Comparison of ENCODE assay signal across 9 cellular contexts in genomic region chr16:56637814-56638750, GRCh38. TPM values are rescaled to one million over a fixed set of nuclear protein-coding genes. Genes with fewer than 3 reads are reported as not detected.
DNase-seq lines count a peak whose midpoint lies in the region; ATAC-seq, FAIRE-seq and TF ChIP-seq lines count a peak whose summit lies in the region.
"Had no signal": no experiment of that assay in that cellular context is flagged by ENCODE, and none has a peak within 500 bp of the region (broad histone marks: within the 10 kb centered on the region; RNA-seq: fewer than 3 reads in every experiment).

Gene MT1A (plus strand): TSS chr16:56638666. CDS start chr16:56638739, 73 bp downstream.

- FAIRE-seq in HTR-8/SVneo (lab: Jason Lieb, UNC), result no peak

- peak; percentile 33 to 36 for ATAC-seq in activated T-cell treated with anti-CD3 and anti-CD28 coated beads, Interleukin-2, amount 50 U/mL, for 4 hours
- ATAC-seq in right lobe of liver, result peak; percentile 84 to 93 (median 87)
- no peak for ATAC-seq in HG03045 (IDR thresholded peaks at IDR 0.05; ENCODE audit: unreplicated experiment)

- H3K4me3 ChIP-seq in right lobe of liver (peak within 1 kb of the TSS; percentile 35 to 60 (median 57)), suprapubic skin (peak within 1 kb of the TSS; percentile 47)

- intact Hi-C loops in right lobe of liver (cut with DNase I), result no loop called here

- H3K27me3 Mint-ChIP-seq in activated T-cell treated with anti-CD3 and anti-CD28 coated beads, Interleukin-2, amount 50 U/mL, for 4 hours (ENCODE audit: low read depth), result peaks cover 70% of the 10 kb centered on the region

- H3K4me1 ChIP-seq in right lobe of liver (peaks cover 0 to 23% (median 3%) of the 10 kb centered on the region in 4 donors), suprapubic skin (peaks cover 34% of the 10 kb centered on the region)

- H3K9me3 ChIP-seq in right lobe of liver (no peaks in the 10 kb centered on the region), suprapubic skin (no peaks in the 10 kb centered on the region)

- no peak for TF ChIP-seq CTCF in right lobe of liver (IDR thresholded peaks at IDR 0.05)
- TF ChIP-seq CTCF in suprapubic skin (IDR thresholded peaks at IDR 0.05), result no peak

- peaks cover 31% of the 10 kb centered on the region for H3K4me1 Mint-ChIP-seq in activated T-cell treated with anti-CD3 and anti-CD28 coated beads, Interleukin-2, amount 50 U/mL, for 4 hours (ENCODE audit: low read depth)

- H3K27ac ChIP-seq in right lobe of liver (peak within 1 kb of the TSS; percentile 69 to 78 (median 70)), suprapubic skin (peak within 1 kb of the TSS; percentile 74)

- TF ChIP-seq POLR2A in right lobe of liver (IDR thresholded peaks at IDR 0.05), result peak; percentile 96
- peak in 1 of 2 donors; percentile 63 for TF ChIP-seq POLR2A in suprapubic skin (IDR thresholded peaks at IDR 0.05)

- H3K36me3 Mint-ChIP-seq in activated T-cell treated with anti-CD3 and anti-CD28 coated beads, Interleukin-2, amount 50 U/mL, for 4 hours (ENCODE audit: insufficient read depth), result no peaks in the 10 kb centered on the region

- H3K27me3 ChIP-seq in right lobe of liver, result no peaks in the 10 kb centered on the region
- H3K27me3 ChIP-seq in suprapubic skin, result peaks cover 42% of the 10 kb centered on the region

- H3K36me3 ChIP-seq in right lobe of liver, result no peaks in the 10 kb centered on the region
- no peaks in the 10 kb centered on the region for H3K36me3 ChIP-seq in suprapubic skin

- H3K4me3 Mint-ChIP-seq in activated T-cell treated with anti-CD3 and anti-CD28 coated beads, Interleukin-2, amount 50 U/mL, for 4 hours, result peak within 1 kb of the TSS; percentile 33

- DNase-seq in activated T-cell treated with anti-CD3 and anti-CD28 coated beads, Interleukin-2, amount 50 U/mL, for 4 hours, result no peak
- DNase-seq in activated T-cell treated with anti-CD3 and anti-CD28 coated beads for 4 hours (no peak), dermis blood vessel endothelial cell (peak; percentile 58), right lobe of liver (peak; percentile 90 to 97 (median 95)), suprapubic skin (ENCODE audit: low spot score in 2 of 2) (peak; percentile 88 to 91), T1000 (lab: John Stamatoyannopoulos, UW) (no peak), HTR-8/SVneo (ENCODE audit: insufficient read length, low spot score) (no peak)

- no peaks in the 10 kb centered on the region for H3K9me3 Mint-ChIP-seq in activated T-cell treated with anti-CD3 and anti-CD28 coated beads, Interleukin-2, amount 50 U/mL, for 4 hours

- 6% methylated on average over 34 of the region's 68 CpGs for WGBS in right lobe of liver (ENCODE audit: insufficient coverage, low coverage, low lambda C conversion rate, missing lambda C conversion rate)
- WGBS in suprapubic skin, result 30% methylated on average over 39 of the region's 68 CpGs

- no peak for TF ChIP-seq EP300 in suprapubic skin (IDR thresholded peaks at IDR 0.05)

RNA-seq across cellular contexts. Expression of gene MT1A, which starts in this region (rescaled TPM):
- total RNA-seq in activated T-cell treated with anti-CD3 and anti-CD28 coated beads, Interleukin-2, amount 50 U/mL, for 4 hours, result not detected
- total RNA-seq in dermis blood vessel endothelial cell (2.3 TPM in 1 of 2 replicates, not detected in the other), right lobe of liver (100 to 1,000 TPM in 3 of 6 experiments, 10 to 100 TPM in 3; 34.9 to 161 (median 110) TPM), suprapubic skin (10 to 100 TPM in 3 of 4 donors, 1 to 10 TPM in 1; 5.2 to 93.7 (median 29.4) TPM)
- total RNA-seq: T-helper 1 cell treated with Interleukin-12 subunit alpha and Interleukin-12 subunit beta and Interleukin-4 antibody, amounts not matched to agents 30 ng/mL and 1 ng/mL, for 36 hours had no signal

Comparison
In these comparisons a context has a peak if more than half of its experiments do, and no peak if none do; other contexts are left out.
1. Peak in ATAC-seq in activated T-cell treated with anti-CD3 and anti-CD28 coated beads, Interleukin-2, amount 50 U/mL, for 4 hours; RNA of the gene not detected or under 1 TPM.
2. DNase-seq: peak in dermis blood vessel endothelial cell (single experiment), right lobe of liver (3 of 3) and suprapubic skin (2 of 2); none in activated T-cell treated with anti-CD3 and anti-CD28 coated beads, Interleukin-2, amount 50 U/mL, for 4 hours (single experiment), activated T-cell treated with anti-CD3 and anti-CD28 coated beads for 4 hours (single experiment), T1000 (single experiment) and HTR-8/SVneo (single experiment).